ENCODE assay signal across 8 cellular contexts in the genomic region with DNA sequence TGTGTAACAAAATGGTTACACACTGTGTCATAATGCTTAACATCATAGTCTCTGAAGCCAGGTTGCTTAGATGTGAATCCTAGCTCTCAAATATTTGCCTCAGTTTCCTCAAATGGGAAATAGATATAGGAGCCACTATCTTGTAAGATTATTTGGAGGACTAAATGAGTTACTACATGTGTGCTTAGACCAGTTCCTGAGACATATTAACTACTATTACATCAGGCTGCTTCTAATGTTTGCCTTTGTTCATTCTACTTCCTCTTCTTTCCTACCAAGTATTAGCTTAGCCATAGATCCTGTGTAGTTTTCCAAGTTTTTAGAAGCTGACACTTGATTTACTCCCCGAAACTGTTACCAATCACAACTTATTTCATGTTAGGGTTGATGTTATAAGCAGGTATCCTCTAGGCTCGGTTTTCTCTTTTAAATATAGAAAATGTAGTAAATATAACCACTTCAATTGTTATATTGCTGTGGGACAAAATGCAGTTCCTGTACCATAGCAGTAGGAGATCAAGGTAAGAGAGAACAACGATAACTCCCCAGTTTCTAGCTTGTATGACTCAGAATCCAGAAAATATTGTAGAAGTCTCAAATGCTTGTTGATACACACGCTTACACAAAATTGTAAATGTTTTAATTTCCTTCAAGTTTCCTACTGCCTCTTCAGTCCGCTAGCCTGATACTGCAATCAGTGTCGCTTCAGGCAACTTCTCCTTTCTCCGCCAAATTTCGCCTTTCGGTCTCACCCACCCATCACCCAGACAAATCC. TPM values are rescaled to one million over a fixed set of nuclear protein-coding genes. Genes with fewer than 3 reads are reported as not detected.
DNase-seq lines count a peak whose midpoint lies in the region; ATAC-seq and TF ChIP-seq lines count a peak whose summit lies in the region.

No MANE protein-coding gene starts in this region.

- peak; percentile 4 for TF ChIP-seq CTCF in foreskin keratinocyte (conservative IDR thresholded peaks at IDR 0.05)
- no peak for TF ChIP-seq CTCF in gastrocnemius medialis (IDR thresholded peaks at IDR 0.05 in 4 of 5, conservative IDR thresholded peaks at IDR 0.05 in 1 of 5)

- DNase-seq in GM03348 (ENCODE audit: low spot score) (peak; percentile 32), HS-5 (ENCODE audit: low read depth) (peak; percentile 9), SKM-1 treated with dmso at 0.1 percent for 144 hours (lab: John Stamatoyannopoulos, UW; ENCODE audit: unreplicated experiment) (peak; percentile 79), foreskin keratinocyte (peak in 1 of 2 donors; percentile 11), gastrocnemius medialis (no peak), NCI-H2171 (lab: John Stamatoyannopoulos, UW) (no peak)
- DNase-seq in stimulated activated CD4-positive, alpha-beta T cell treated with anti-CD3 and anti-CD28 coated beads, Interleukin-15, amount 100 ng/mL, for 24 hours: no peak

- peak; percentile 51 for ATAC-seq in foreskin keratinocyte
- ATAC-seq in gastrocnemius medialis: peak; percentile 34 to 38
- no peak for ATAC-seq in HG02759 (IDR thresholded peaks at IDR 0.05; ENCODE audit: unreplicated experiment)

- in situ Hi-C loops in gastrocnemius medialis (cut with MboI; ENCODE audit: low sequenced_read_pairs in 4 of 4): no loop called here

- no peaks in the 10 kb centered on the region for H3K9me3 ChIP-seq in gastrocnemius medialis

- no peaks in the 10 kb centered on the region for H3K27me3 ChIP-seq in foreskin keratinocyte
- H3K27me3 ChIP-seq in gastrocnemius medialis: no peaks in the 10 kb centered on the region

- peak overlapping the region; percentile 87 to 97 (median 95) for H3K4me3 ChIP-seq in gastrocnemius medialis

- intact Hi-C loops in gastrocnemius medialis (cut with DNase I; ENCODE audit: low total_unique reads): no loop called here

- peaks cover 11% of the 10 kb centered on the region for H3K4me1 ChIP-seq in foreskin keratinocyte
- peaks cover 12 to 13% of the 10 kb centered on the region in 2 donors for H3K4me1 ChIP-seq in gastrocnemius medialis

- H3K27ac ChIP-seq in foreskin keratinocyte: peak overlapping the region; percentile 81
- H3K27ac ChIP-seq in gastrocnemius medialis: peak overlapping the region; percentile 84 to 87 (median 86)

- H3K36me3 ChIP-seq in gastrocnemius medialis: peaks cover 0 to 5% of the 10 kb centered on the region in 2 donors

- TF ChIP-seq POLR2A in gastrocnemius medialis (IDR thresholded peaks at IDR 0.05): no peak

RNA-seq across cellular contexts. Expression of a gene that starts 0.7 kb away (rescaled TPM):
- total RNA-seq in foreskin keratinocyte (119 and 135 TPM in 2 replicates), gastrocnemius medialis (10 to 100 TPM; 13.6 to 33.6 (median 22.5) TPM)
- polyA plus RNA-seq in foreskin keratinocyte: 30.3 and 33.4 TPM in 2 replicates

Comparison
In these comparisons a context has a peak if more than half of its experiments do, and no peak if none do; other contexts are left out.
1. DNase-seq: peak in GM03348 (single experiment), HS-5 (single experiment) and SKM-1 treated with dmso at 0.1 percent for 144 hours (single experiment); none in gastrocnemius medialis (0 of 2), NCI-H2171 (single experiment) and stimulated activated CD4-positive, alpha-beta T cell treated with anti-CD3 and anti-CD28 coated beads, Interleukin-15, amount 100 ng/mL, for 24 hours (single experiment).